ENCODE assay signal across 1 cellular context in the genomic region with DNA sequence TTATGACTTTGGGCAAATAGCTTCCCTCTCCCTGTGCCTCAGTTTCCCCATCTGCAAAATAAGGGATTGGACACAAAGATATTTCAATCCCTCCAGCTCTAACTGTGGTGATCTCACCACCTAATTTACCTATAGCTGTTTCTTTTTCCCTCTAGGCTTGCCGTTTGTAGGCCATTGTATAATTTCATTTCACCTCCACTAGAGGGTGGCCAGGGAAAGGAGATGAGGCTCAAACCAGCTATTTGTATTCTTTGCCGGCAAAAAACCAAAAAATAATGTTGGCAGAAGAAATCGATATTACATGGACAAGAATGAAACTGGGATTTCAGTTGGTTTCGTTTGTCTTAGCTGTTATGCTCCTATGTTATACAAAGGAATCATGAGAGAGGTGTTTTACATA.
A peak's percentile ranks its signal among the peaks of the same experiment; 100 is the strongest.
TF ChIP-seq lines count a peak whose summit lies in the region.

No MANE protein-coding gene starts in this region.

TF ChIP-seq in HepG2, 621 proteins besides CTCF, POLR2A, EP300 and RAD21 (continued from another document):
- peak; percentile 50 for TF ChIP-seq STAG1 (CRISPR knock-in tag; IDR thresholded peaks at IDR 0.05)
